Comparison of ENCODE assay signal across 9 cellular contexts in genomic region chr22:22877523-22878210, GRCh38. TPM values are rescaled to one million over a fixed set of nuclear protein-coding genes. Genes with fewer than 3 reads are reported as not detected.
A peak's percentile ranks its signal among the peaks of the same experiment; 100 is the strongest.
DNase-seq lines count a peak whose midpoint lies in the region; ATAC-seq lines count a peak whose summit lies in the region.
"Had no signal": no experiment of that assay in that cellular context is flagged by ENCODE, and none has a peak within 500 bp of the region (broad histone marks: within the 10 kb centered on the region; RNA-seq: fewer than 3 reads in every experiment).

No MANE protein-coding gene starts in this region.

- no peaks in the 10 kb centered on the region for H3K36me3 ChIP-seq in CD8-positive, alpha-beta memory T cell (ENCODE audit: insufficient read depth, low read length)

- H3K4me1 ChIP-seq in CD8-positive, alpha-beta memory T cell (ENCODE audit: insufficient read depth, low read length), result no peaks in the 10 kb centered on the region

- no peak overlapping the region for H3K4me3 ChIP-seq in CD8-positive, alpha-beta memory T cell (ENCODE audit: low read length)

- no peak overlapping the region for H3K4me3 Mint-ChIP-seq in CD8-positive, alpha-beta memory T cell
- no peak overlapping the region for H3K4me3 Mint-ChIP-seq in activated naive CD4-positive, alpha-beta T cell treated with anti-CD3 and anti-CD28 coated beads for 36 hours

- H3K9me3 Mint-ChIP-seq in CD8-positive, alpha-beta memory T cell, result peaks cover 4 to 20% (median 15%) of the 10 kb centered on the region in 5 donors
- H3K9me3 Mint-ChIP-seq in activated naive CD4-positive, alpha-beta T cell treated with anti-CD3 and anti-CD28 coated beads for 36 hours, result peaks cover 6% of the 10 kb centered on the region

- POLR2A ChIA-PET in CD8-positive, alpha-beta memory T cell (lab: Charles Lee), result interaction anchor here (1.0 to 1.1 kb wide), 3 partner anchors 67 to 124 kb away, joined by 4 to 5 read pairs (median 4); no protein-coding TSS in a partner anchor

- intact Hi-C loops in activated naive CD4-positive, alpha-beta T cell treated with anti-CD3 and anti-CD28 coated beads for 36 hours (cut with micrococcal nuclease), result loop anchor here (1.0 kb wide), 2 partner anchors 28 to 67 kb away; no protein-coding TSS in a partner anchor
- intact Hi-C loops in left ventricle myocardium superior (cut with micrococcal nuclease), result no loop called here

- H3K4me1 Mint-ChIP-seq in CD8-positive, alpha-beta memory T cell, result peaks cover 14 to 18% (median 17%) of the 10 kb centered on the region in 3 donors
- H3K4me1 Mint-ChIP-seq in activated naive CD4-positive, alpha-beta T cell treated with anti-CD3 and anti-CD28 coated beads for 36 hours (ENCODE audit: low read depth), result no peaks in the 10 kb centered on the region

- peak overlapping the region in 4 of 8 donors; percentile 43 to 69 (median 58) for H3K27ac Mint-ChIP-seq in CD8-positive, alpha-beta memory T cell
- H3K27ac Mint-ChIP-seq in activated naive CD4-positive, alpha-beta T cell treated with anti-CD3 and anti-CD28 coated beads for 36 hours, result no peak overlapping the region

- ATAC-seq in left ventricle myocardium superior (peak; percentile 45), HG02981 (IDR thresholded peaks at IDR 0.05; ENCODE audit: unreplicated experiment) (no peak), HG03342 (IDR thresholded peaks at IDR 0.05; ENCODE audit: unreplicated experiment) (no peak)

- DNase-seq in CD8-positive, alpha-beta memory T cell, result peak; percentile 63 to 84 (median 75)
- DNase-seq in HuH-7 (ENCODE audit: low spot score), result peak; percentile 76
- peak; percentile 65 for DNase-seq in SKM-1 (lab: John Stamatoyannopoulos, UW; ENCODE audit: unreplicated experiment)
- peak; percentile 85 for DNase-seq in activated naive CD4-positive, alpha-beta T cell treated with anti-CD3 and anti-CD28 coated beads for 36 hours
- peak; percentile 71 for DNase-seq in left ventricle myocardium superior
- DNase-seq in smooth muscle cell of the brain vasculature (ENCODE audit: low read depth, low spot score), result peak; percentile 10

- no peaks in the 10 kb centered on the region for H3K27me3 ChIP-seq in CD8-positive, alpha-beta memory T cell (ENCODE audit: insufficient read depth, low read length, poor library complexity, severe bottlenecking)

- H3K36me3 Mint-ChIP-seq in CD8-positive, alpha-beta memory T cell, result peaks cover 2 to 22% (median 7%) of the 10 kb centered on the region in 3 donors
- H3K36me3 Mint-ChIP-seq in activated naive CD4-positive, alpha-beta T cell treated with anti-CD3 and anti-CD28 coated beads for 36 hours (ENCODE audit: low read depth), result no peaks in the 10 kb centered on the region
- H3K36me3 Mint-ChIP-seq: IgD-negative memory B cell had no signal

- peaks cover 0 to 4% of the 10 kb centered on the region in 2 donors for H3K27me3 Mint-ChIP-seq in CD8-positive, alpha-beta memory T cell
- H3K27me3 Mint-ChIP-seq in activated naive CD4-positive, alpha-beta T cell treated with anti-CD3 and anti-CD28 coated beads for 36 hours (ENCODE audit: low read depth), result no peaks in the 10 kb centered on the region

- H3K9me3 ChIP-seq in CD8-positive, alpha-beta memory T cell (ENCODE audit: low read length), result no peaks in the 10 kb centered on the region

- CTCF ChIA-PET in CD8-positive, alpha-beta memory T cell (lab: Charles Lee), result interaction anchor here (0.6 to 10.8 kb wide), 28 partner anchors 9 to 186 kb away, joined by 3 to 247 read pairs (median 7); no protein-coding TSS in a partner anchor
- CTCF ChIA-PET in activated naive CD4-positive, alpha-beta T cell treated with anti-CD3 and anti-CD28 coated beads for 36 hours (lab: Charles Lee), result interaction anchor here (0.7 to 2.3 kb wide), 18 partner anchors 8 to 131 kb away, joined by 3 to 38 read pairs (median 4); no protein-coding TSS in a partner anchor

- H3K27ac ChIP-seq in CD8-positive, alpha-beta memory T cell (ENCODE audit: low read depth, low read length), result no peak overlapping the region

RNA-seq across cellular contexts. Expression of gene IGLL5, which starts 9.9 kb away (rescaled TPM):
- not detected for total RNA-seq in CD8-positive, alpha-beta memory T cell
- polyA plus RNA-seq in CD8-positive, alpha-beta memory T cell, result not detected
- not detected for total RNA-seq in activated naive CD4-positive, alpha-beta T cell treated with anti-CD3 and anti-CD28 coated beads for 36 hours
- total RNA-seq in left ventricle myocardium superior, result 0.92 TPM

Comparison
In these comparisons a context has a peak if more than half of its experiments do, and no peak if none do; other contexts are left out.
1. DNase-seq: peak in every context shown above with its lines; median percentile 85 in activated naive CD4-positive, alpha-beta T cell treated with anti-CD3 and anti-CD28 coated beads for 36 hours; 76 in HuH-7; 75 in CD8-positive, alpha-beta memory T cell; 71 in left ventricle myocardium superior; 65 in SKM-1; 10 in smooth muscle cell of the brain vasculature.